ENCODE assay signal across 19 cellular contexts in genomic region chr20:2340823-2341222, GRCh38. TPM values are rescaled to one million over a fixed set of nuclear protein-coding genes. Genes with fewer than 3 reads are reported as not detected.
DNase-seq lines count a peak whose midpoint lies in the region; ATAC-seq, FAIRE-seq and TF ChIP-seq lines count a peak whose summit lies in the region.
"Had no signal": no experiment of that assay in that cellular context is flagged by ENCODE, and none has a peak within 500 bp of the region (broad histone marks: within the 10 kb centered on the region; RNA-seq: fewer than 3 reads in every experiment).

No MANE protein-coding gene starts in this region.

- H3K79me1 ChIP-seq in neuronal stem cell (ENCODE audit: low read depth, low read length): no peaks in the 10 kb centered on the region

- no peak overlapping the region for H3K27ac ChIP-seq in HepG2 (ENCODE audit: extremely low read length, insufficient read depth, low read length)
- no peak overlapping the region for H3K27ac ChIP-seq in right lobe of liver
- H3K27ac ChIP-seq in esophagus muscularis mucosa (replicated peaks in 1 of 4): no peak overlapping the region
- H3K27ac ChIP-seq in neuronal stem cell (replicated peaks; ENCODE audit: low read length): no peak overlapping the region
- H3K27ac ChIP-seq in body of pancreas: no peak overlapping the region

- no peaks in the 10 kb centered on the region for H3K9me3 ChIP-seq in HepG2 (ENCODE audit: low read length)
- no peaks in the 10 kb centered on the region for H3K9me3 ChIP-seq in right lobe of liver
- H3K9me3 ChIP-seq in esophagus muscularis mucosa: no peaks in the 10 kb centered on the region
- H3K9me3 ChIP-seq in neuronal stem cell (replicated peaks in 1 of 2; ENCODE audit: control insufficient read depth in 2 of 2, insufficient read depth in 1 of 2, low read depth in 1 of 2, low read length in 2 of 2): no peaks in the 10 kb centered on the region
- H3K9me3 ChIP-seq in body of pancreas: no peaks in the 10 kb centered on the region
- H3K9me3 ChIP-seq: Caco-2 had no signal

- FAIRE-seq in HepG2 (lab: Jason Lieb, UNC): no peak
- FAIRE-seq: D721Med, G401.6, GM12891 had no signal

- H3K14ac ChIP-seq in neuronal stem cell (ENCODE audit: low read length): peak overlapping the region; percentile 9

- POLR2A ChIA-PET in HepG2 (lab: Yijun Ruan, JAX): no interaction called here

- TF ChIP-seq CTCF in HepG2 (CRISPR knock-in tag; IDR thresholded peaks at IDR 0.05) (no peak), right lobe of liver (IDR thresholded peaks at IDR 0.05) (no peak), esophagus muscularis mucosa (IDR thresholded peaks at IDR 0.05) (no peak), body of pancreas (IDR thresholded peaks at IDR 0.05) (no peak)

- no peak for DNase-seq in HepG2 (ENCODE audit: low spot score)
- no peak for DNase-seq in right lobe of liver
- DNase-seq in esophagus muscularis mucosa (ENCODE audit: extremely low spot score): peak; percentile 68
- DNase-seq in neuronal stem cell (ENCODE audit: low spot score): no peak
- DNase-seq in NCI-H1048 (lab: John Stamatoyannopoulos, UW): no peak
- no peak for DNase-seq in COLO829 (ENCODE audit: low spot score)
- no peak for DNase-seq in body of pancreas
- DNase-seq: 8988T; C1 segment of cervical spinal cord; Caco-2; CD4-positive, CD25-positive, alpha-beta regulatory T cell; CD8-positive, alpha-beta memory T cell; GOT3; H9 had no signal

- no peak for TF ChIP-seq POLR2A in HepG2 (IDR thresholded peaks at IDR 0.05; ENCODE audit: insufficient read depth in 1 of 2, low read depth in 2 of 2, low read length in 2 of 2)
- TF ChIP-seq POLR2A in right lobe of liver (IDR thresholded peaks at IDR 0.05): no peak
- TF ChIP-seq POLR2A in esophagus muscularis mucosa (IDR thresholded peaks at IDR 0.05; ENCODE audit: low read depth): no peak
- no peak for TF ChIP-seq POLR2A in body of pancreas (IDR thresholded peaks at IDR 0.05)

- H2AK5ac ChIP-seq in neuronal stem cell (ENCODE audit: low read depth, low read length): peak overlapping the region; percentile 68

- CTCF ChIA-PET in HepG2 (lab: Yijun Ruan, JAX; ENCODE audit: low intra/inter-chr PET ratio, low total read pairs): no interaction called here

- H2BK12ac ChIP-seq in neuronal stem cell (ENCODE audit: low read length): no peak overlapping the region

- H4K20me1 ChIP-seq in HepG2 (ENCODE audit: insufficient read depth, low read length): no peaks in the 10 kb centered on the region

- H3K4me3 ChIP-seq in HepG2 (replicated peaks in 1 of 3; ENCODE audit: insufficient read depth in 1 of 3, low read depth in 2 of 3, low read length in 3 of 3): no peak overlapping the region
- H3K4me3 ChIP-seq in right lobe of liver: no peak overlapping the region
- H3K4me3 ChIP-seq in esophagus muscularis mucosa: no peak overlapping the region
- no peak overlapping the region for H3K4me3 ChIP-seq in neuronal stem cell (ENCODE audit: low read length in 2 of 2)
- H3K4me3 ChIP-seq in body of pancreas: no peak overlapping the region

- no peak overlapping the region for H3K4ac ChIP-seq in neuronal stem cell (ENCODE audit: low read length)

- no peak overlapping the region for H3K9ac ChIP-seq in HepG2 (ENCODE audit: insufficient read depth, low read depth, low read length)
- H3K9ac ChIP-seq in neuronal stem cell (ENCODE audit: low read depth, low read length, poor library complexity): no peak overlapping the region

- no peaks in the 10 kb centered on the region for H3K79me2 ChIP-seq in HepG2 (ENCODE audit: insufficient read depth, low read length)

- peak overlapping the region; percentile 35 for H3K18ac ChIP-seq in neuronal stem cell (ENCODE audit: low read length)

- H2BK120ac ChIP-seq in neuronal stem cell (ENCODE audit: low read depth, low read length): no peak overlapping the region

- H4K8ac ChIP-seq in neuronal stem cell (ENCODE audit: low read depth, low read length): peak overlapping the region; percentile 72

- H2AFZ ChIP-seq in HepG2 (ENCODE audit: low read length): no peak overlapping the region
- H2AFZ ChIP-seq in neuronal stem cell (ENCODE audit: low read length): no peak overlapping the region

- TF ChIP-seq RAD21 in HepG2 (CRISPR knock-in tag; IDR thresholded peaks at IDR 0.05): no peak

- no TSS peak for BruUV-seq in HepG2 (replicated peaks; lab: Mats Ljungman, UMichigan)

- no peak overlapping the region for H4K91ac ChIP-seq in neuronal stem cell (ENCODE audit: low read depth, low read length, poor library complexity)

- H3K36me3 ChIP-seq in HepG2 (replicated peaks in 1 of 2; ENCODE audit: control insufficient read depth in 1 of 2, insufficient read depth in 2 of 2, low read length in 2 of 2) (no peaks in the 10 kb centered on the region), right lobe of liver (no peaks in the 10 kb centered on the region), esophagus muscularis mucosa (no peaks in the 10 kb centered on the region), neuronal stem cell (replicated peaks in 1 of 2; ENCODE audit: control insufficient read depth in 2 of 2, insufficient read depth in 2 of 2, low read length in 2 of 2) (no peaks in the 10 kb centered on the region), body of pancreas (replicated peaks in 1 of 2; ENCODE audit: insufficient read depth in 1 of 2, low read depth in 2 of 2) (no peaks in the 10 kb centered on the region)

- in situ Hi-C loops in HepG2 (cut with HindIII; ENCODE audit: extremely low pct_ligation_motif_present, low pct_unique_long_range_greater_than_20kb): no loop called here

- ATAC-seq in HepG2 (peak; percentile 15; the same call in 2 of the 3 replicates), right lobe of liver (no peak), body of pancreas (no peak)

- H2BK15ac ChIP-seq in neuronal stem cell (ENCODE audit: low read length): no peak overlapping the region

- no peak overlapping the region for H3K23ac ChIP-seq in neuronal stem cell (ENCODE audit: low read depth, low read length, poor library complexity)

- H3K4me2 ChIP-seq in HepG2 (ENCODE audit: low read depth, low read length) (no peak overlapping the region), neuronal stem cell (ENCODE audit: insufficient read depth, low read length, poor library complexity, severe bottlenecking) (no peak overlapping the region)

- no peak overlapping the region for H2BK5ac ChIP-seq in neuronal stem cell (ENCODE audit: low read length)

- intact Hi-C loops in HepG2 (cut with micrococcal nuclease; ENCODE audit: unreplicated experiment) (no loop called here), right lobe of liver (cut with DNase I) (loop anchor here in 1 of 2 donors (10.0 kb wide), 1 partner anchor 126 kb away; no protein-coding TSS in a partner anchor), esophagus muscularis mucosa (cut with DNase I) (no loop called here), body of pancreas (cut with DNase I) (no loop called here)

- H3K27me3 ChIP-seq in HepG2 (ENCODE audit: control insufficient read depth in 1 of 2, insufficient read depth in 2 of 2, low read length in 2 of 2) (peaks cover 4 to 12% of the 10 kb centered on the region in 2 experiments; a peak in 4 of 5 replicates), right lobe of liver (no peaks in the 10 kb centered on the region), esophagus muscularis mucosa (peaks cover 0 to 15% (median 0%) of the 10 kb centered on the region in 4 donors), neuronal stem cell (ENCODE audit: control insufficient read depth in 3 of 3, insufficient read depth in 3 of 3, low read depth in 1 of 3, low read length in 3 of 3) (no peaks in the 10 kb centered on the region), body of pancreas (no peaks in the 10 kb centered on the region)

- TF ChIP-seq EP300 in HepG2 (IDR thresholded peaks at IDR 0.05; ENCODE audit: low read depth in 2 of 2, low read length in 2 of 2) (no peak), HepG2 (CRISPR knock-in tag; IDR thresholded peaks at IDR 0.05; ENCODE audit: borderline replicate concordance) (no peak), esophagus muscularis mucosa (IDR thresholded peaks at IDR 0.05) (no peak)

- H3K4me1 ChIP-seq in HepG2 (ENCODE audit: insufficient read depth, low read length): no peaks in the 10 kb centered on the region
- peaks cover 0 to 7% (median 0%) of the 10 kb centered on the region in 4 donors for H3K4me1 ChIP-seq in right lobe of liver
- H3K4me1 ChIP-seq in esophagus muscularis mucosa: no peaks in the 10 kb centered on the region
- H3K4me1 ChIP-seq in neuronal stem cell (ENCODE audit: control insufficient read depth in 2 of 2, insufficient read depth in 1 of 2, low read depth in 1 of 2, low read length in 2 of 2): peaks cover 0 to 3% of the 10 kb centered on the region in 2 donors
- H3K4me1 ChIP-seq in body of pancreas: no peaks in the 10 kb centered on the region
- H3K4me1 ChIP-seq: Caco-2 had no signal

- 49% methylated on average over 6 of the region's 6 CpGs for WGBS in HepG2 (ENCODE audit: low lambda C conversion rate)
- 82% methylated on average over 5 of the region's 6 CpGs for WGBS in right lobe of liver (ENCODE audit: insufficient coverage, low coverage, low lambda C conversion rate, missing lambda C conversion rate)
- WGBS in esophagus muscularis mucosa: 74% methylated on average over 6 of the region's 6 CpGs
- no CpG with 5 or more reads among the region's 6 CpGs for WGBS in neuronal stem cell (ENCODE audit: extremely low coverage in 2 of 2, insufficient read length in 2 of 2, insufficient replicate concordance in 1 of 2), 2 donors
- 72 to 77% methylated on average over 6 of the region's 6 CpGs for WGBS in body of pancreas, 2 donors

RNA-seq across cellular contexts. Expression of gene TGM6, which starts 39.9 kb away (rescaled TPM):
- total RNA-seq in HepG2 (2016; rRNA removed; fragmentation: Illumina TruSeq; extraction: Trizol) (not detected in 2 replicates), right lobe of liver (not detected), esophagus muscularis mucosa (not detected), body of pancreas (not detected)
- not detected in 2 replicates for total RNA-seq in HepG2 (2016; cell fraction: cytosol; rRNA removed; fragmentation: Illumina TruSeq; extraction: Trizol; ENCODE audit: low read depth)
- not detected in 2 replicates for total RNA-seq in HepG2 (2016; cell fraction: insoluble cytoplasmic fraction; rRNA removed; fragmentation: Illumina TruSeq; extraction: Trizol)
- total RNA-seq in HepG2 (2016; cell fraction: membrane; rRNA removed; fragmentation: Illumina TruSeq; extraction: Trizol): not detected in 2 replicates
- not detected in 2 replicates for total RNA-seq in HepG2 (2016; cell fraction: nucleus; rRNA removed; fragmentation: Illumina TruSeq; extraction: Trizol)
- not detected in 2 replicates for polyA plus RNA-seq in HepG2 (2011; rRNA removed)
- not detected in 2 replicates for polyA plus RNA-seq in HepG2 (2011; cell fraction: cytosol; rRNA removed)
- polyA plus RNA-seq in HepG2 (2011; cell fraction: nucleus; rRNA removed): not detected in 2 replicates
- polyA plus RNA-seq in HepG2 (2012): not detected in 2 replicates
- polyA plus RNA-seq in HepG2 (2016; cell fraction: cytosol; fragmentation: Illumina TruSeq; extraction: Trizol; ENCODE audit: low read depth): not detected in 2 replicates
- not detected in 2 replicates for polyA plus RNA-seq in HepG2 (2016; cell fraction: insoluble cytoplasmic fraction; fragmentation: Illumina TruSeq; extraction: Trizol; ENCODE audit: low read depth)
- polyA plus RNA-seq in HepG2 (2016; cell fraction: membrane; fragmentation: Illumina TruSeq; extraction: Trizol; ENCODE audit: low read depth): not detected in 2 replicates
- polyA plus RNA-seq in HepG2 (2016; cell fraction: nucleus; fragmentation: Illumina TruSeq; extraction: Trizol; ENCODE audit: insufficient read depth, low read depth): not detected in 2 replicates
- polyA minus RNA-seq in HepG2 (2011; rRNA and poly(A)+ RNA removed; ENCODE audit: low replicate concordance): not detected in 2 replicates
- polyA minus RNA-seq in HepG2 (2011; cell fraction: cytosol; rRNA and poly(A)+ RNA removed): not detected in 2 replicates
- not detected in 2 replicates for polyA minus RNA-seq in HepG2 (2011; cell fraction: nucleus; rRNA and poly(A)+ RNA removed)
- not detected for polyA plus RNA-seq in neuronal stem cell (2013, experiment 1 of 2)
- polyA plus RNA-seq in neuronal stem cell (2013, experiment 2 of 2): not detected
- total RNA-seq: A673; Caco-2; CD4-positive, CD25-positive, alpha-beta regulatory T cell; CD8-positive, alpha-beta memory T cell; H9 had no signal
- polyA plus RNA-seq: AG04450; CD4-positive, CD25-positive, alpha-beta regulatory T cell; CD8-positive, alpha-beta memory T cell had no signal

RNA-seq across cellular contexts. Expression of gene TGM3, which starts 45.0 kb away (rescaled TPM):
- total RNA-seq in HepG2 (2016; rRNA removed; fragmentation: Illumina TruSeq; extraction: Trizol) (not detected in 2 replicates), right lobe of liver (1 to 10 TPM in 1 of 6 experiments, under 1 TPM in 3, not detected in 2; 0.15 to 3.0 (median 0.30) TPM), esophagus muscularis mucosa (under 1 TPM in 1 of 4 donors, not detected in 3; 0.83 TPM), body of pancreas (under 1 TPM in 1 of 2 donors, not detected in 1; 0.26 TPM)
- total RNA-seq in HepG2 (2016; cell fraction: cytosol; rRNA removed; fragmentation: Illumina TruSeq; extraction: Trizol; ENCODE audit: low read depth): not detected in 2 replicates
- total RNA-seq in HepG2 (2016; cell fraction: insoluble cytoplasmic fraction; rRNA removed; fragmentation: Illumina TruSeq; extraction: Trizol): not detected in 2 replicates
- not detected in 2 replicates for total RNA-seq in HepG2 (2016; cell fraction: membrane; rRNA removed; fragmentation: Illumina TruSeq; extraction: Trizol)
- not detected in 2 replicates for total RNA-seq in HepG2 (2016; cell fraction: nucleus; rRNA removed; fragmentation: Illumina TruSeq; extraction: Trizol)
- polyA plus RNA-seq in HepG2 (2011; rRNA removed): not detected in 2 replicates
- polyA plus RNA-seq in HepG2 (2011; cell fraction: cytosol; rRNA removed): not detected in 2 replicates
- polyA plus RNA-seq in HepG2 (2011; cell fraction: nucleus; rRNA removed): not detected in 2 replicates
- polyA plus RNA-seq in HepG2 (2012): not detected in 2 replicates
- polyA plus RNA-seq in HepG2 (2016; cell fraction: cytosol; fragmentation: Illumina TruSeq; extraction: Trizol; ENCODE audit: low read depth): not detected in 2 replicates
- not detected in 2 replicates for polyA plus RNA-seq in HepG2 (2016; cell fraction: insoluble cytoplasmic fraction; fragmentation: Illumina TruSeq; extraction: Trizol; ENCODE audit: low read depth)
- polyA plus RNA-seq in HepG2 (2016; cell fraction: membrane; fragmentation: Illumina TruSeq; extraction: Trizol; ENCODE audit: low read depth): not detected in 2 replicates
- not detected in 2 replicates for polyA plus RNA-seq in HepG2 (2016; cell fraction: nucleus; fragmentation: Illumina TruSeq; extraction: Trizol; ENCODE audit: insufficient read depth, low read depth)
- not detected in 2 replicates for polyA minus RNA-seq in HepG2 (2011; rRNA and poly(A)+ RNA removed; ENCODE audit: low replicate concordance)
- not detected in 2 replicates for polyA minus RNA-seq in HepG2 (2011; cell fraction: cytosol; rRNA and poly(A)+ RNA removed)
- polyA minus RNA-seq in HepG2 (2011; cell fraction: nucleus; rRNA and poly(A)+ RNA removed): not detected in 2 replicates
- polyA plus RNA-seq in neuronal stem cell (2013, experiment 1 of 2): 0.29 TPM
- 0.19 TPM for polyA plus RNA-seq in neuronal stem cell (2013, experiment 2 of 2)
- total RNA-seq: CD4-positive, CD25-positive, alpha-beta regulatory T cell; CD8-positive, alpha-beta memory T cell; H9 had no signal
- polyA plus RNA-seq: AG04450; CD4-positive, CD25-positive, alpha-beta regulatory T cell; CD8-positive, alpha-beta memory T cell had no signal
